Comparison of ENCODE assay signal across 8 cellular contexts in the genomic region with DNA sequence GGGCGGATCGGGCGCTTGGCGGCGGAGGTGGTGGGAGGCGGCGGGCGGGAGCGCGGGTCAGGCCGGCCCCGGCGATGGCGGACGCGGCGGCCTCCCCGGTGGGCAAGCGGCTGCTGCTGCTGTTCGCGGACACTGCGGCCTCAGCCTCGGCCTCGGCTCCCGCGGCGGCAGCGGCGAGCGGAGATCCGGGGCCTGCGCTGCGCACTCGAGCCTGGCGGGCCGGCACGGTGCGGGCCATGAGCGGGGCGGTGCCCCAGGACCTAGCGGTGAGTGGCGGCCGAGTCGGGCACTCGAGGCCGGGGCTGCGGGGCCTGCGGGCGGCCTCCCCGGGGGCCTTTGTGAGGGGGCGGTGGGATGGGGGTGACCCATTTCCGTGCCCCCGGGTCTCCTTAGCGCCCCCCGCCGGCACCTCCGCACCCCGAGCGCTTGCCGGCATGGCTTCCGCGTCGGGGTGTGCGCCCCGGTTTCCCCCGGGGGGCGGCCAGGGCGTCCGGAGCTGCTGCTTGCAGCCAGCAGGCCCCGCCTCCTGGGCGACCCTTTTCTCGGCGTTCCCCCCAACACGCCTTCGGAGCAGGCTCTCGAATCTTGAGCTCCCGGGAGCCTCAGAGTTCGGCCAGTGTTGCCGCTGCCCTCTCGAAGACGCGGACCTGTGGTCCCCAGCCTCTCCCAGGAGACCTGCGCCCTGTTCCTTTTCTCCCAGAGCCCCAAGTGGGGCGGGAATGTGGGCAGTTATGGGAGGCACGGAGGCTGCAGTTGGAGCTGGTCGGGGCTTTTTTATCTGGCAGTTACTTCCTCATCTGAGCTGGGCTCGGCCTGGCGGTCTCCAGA. TPM values are rescaled to one million over a fixed set of nuclear protein-coding genes. Genes with fewer than 3 reads are reported as not detected.
A peak's percentile ranks its signal among the peaks of the same experiment; 100 is the strongest.
DNase-seq lines count a peak whose midpoint lies in the region; ATAC-seq and TF ChIP-seq lines count a peak whose summit lies in the region.

No MANE protein-coding gene starts in this region.

- H3K4me1 ChIP-seq in CD4-positive, alpha-beta memory T cell (ENCODE audit: insufficient read depth, low read length): peaks cover 38% of the 10 kb centered on the region

- intact Hi-C loops in CD4-positive, alpha-beta memory T cell (cut with micrococcal nuclease): loop anchor here (1.0 to 10.0 kb wide), 8 partner anchors 16 to 599 kb away; a partner anchor contains a TSS
- intact Hi-C loops in cardiac septum (cut with DNase I): loop anchor here (2.0 kb wide), 1 partner anchor 14 kb away; a partner anchor contains a TSS
- intact Hi-C loops in posterior vena cava (cut with DNase I): no loop called here

- peak; percentile 49 for ATAC-seq in GM19395 (IDR thresholded peaks at IDR 0.05; ENCODE audit: unreplicated experiment)
- ATAC-seq in HG03558 (IDR thresholded peaks at IDR 0.05; ENCODE audit: extremely low read depth, unreplicated experiment): peak; percentile 13
- ATAC-seq in SK-N-SH treated with all-trans-retinoic acid at 6 μM for 48 hours: peak; percentile 66
- ATAC-seq in activated naive CD4-positive, alpha-beta T cell treated with anti-CD3 and anti-CD28 coated beads, Interleukin-2, amount 50 U/mL, for 72 hours: peak; percentile 47 to 60

- no peaks in the 10 kb centered on the region for H3K36me3 ChIP-seq in CD4-positive, alpha-beta memory T cell (ENCODE audit: insufficient read depth, low read length)

- POLR2A ChIA-PET in CD4-positive, alpha-beta memory T cell (lab: Charles Lee; ENCODE audit: partially characterized antibody): interaction anchor here (0.7 to 8.0 kb wide), 18 partner anchors 9 to 941 kb away, joined by 3 to 261 read pairs (median 4); a partner anchor contains a TSS

- peaks cover 0 to 1% of the 10 kb centered on the region in 2 donors for H3K27me3 Mint-ChIP-seq in CD4-positive, alpha-beta memory T cell

- peak overlapping the region; percentile 89 for H3K27ac ChIP-seq in CD4-positive, alpha-beta memory T cell (ENCODE audit: low read depth, low read length)

- H3K4me3 Mint-ChIP-seq in CD4-positive, alpha-beta memory T cell: peak overlapping the region; percentile 93 to 98 (median 96)

- peaks cover 0 to 7% (median 0%) of the 10 kb centered on the region in 8 donors for H3K9me3 Mint-ChIP-seq in CD4-positive, alpha-beta memory T cell
- H3K9me3 Mint-ChIP-seq in activated naive CD4-positive, alpha-beta T cell treated with anti-CD3 and anti-CD28 coated beads, Interleukin-2, amount 50 U/mL, for 72 hours: peaks cover 7% of the 10 kb centered on the region in 2 donors

- peaks cover 31 to 54% (median 43%) of the 10 kb centered on the region in 4 donors for H3K4me1 Mint-ChIP-seq in CD4-positive, alpha-beta memory T cell

- no peaks in the 10 kb centered on the region for H3K27me3 ChIP-seq in CD4-positive, alpha-beta memory T cell (ENCODE audit: insufficient read depth, low read length)

- peak overlapping the region; percentile 95 to 99 (median 97) for H3K27ac Mint-ChIP-seq in CD4-positive, alpha-beta memory T cell
- H3K27ac Mint-ChIP-seq in activated naive CD4-positive, alpha-beta T cell treated with anti-CD3 and anti-CD28 coated beads, Interleukin-2, amount 50 U/mL, for 72 hours: peak overlapping the region; percentile 89 to 99

- H3K36me3 Mint-ChIP-seq in CD4-positive, alpha-beta memory T cell: peaks cover 7 to 21% of the 10 kb centered on the region in 2 donors
- peaks cover 10 to 11% of the 10 kb centered on the region in 2 donors for H3K36me3 Mint-ChIP-seq in activated naive CD4-positive, alpha-beta T cell treated with anti-CD3 and anti-CD28 coated beads, Interleukin-2, amount 50 U/mL, for 72 hours

- H3K9me3 ChIP-seq in CD4-positive, alpha-beta memory T cell (ENCODE audit: control insufficient read depth in 1 of 2, low read length in 2 of 2): peaks cover 0 to 7% of the 10 kb centered on the region in 2 donors

- DNase-seq in CD4-positive, alpha-beta memory T cell: peak; percentile 77 to 80 (median 77)
- peak; percentile 71 to 79 for DNase-seq in activated naive CD4-positive, alpha-beta T cell treated with anti-CD3 and anti-CD28 coated beads, Interleukin-2, amount 50 U/mL, for 72 hours (ENCODE audit: low spot score in 2 of 2)
- DNase-seq in cardiac septum (ENCODE audit: low spot score) (peak; percentile 87), posterior vena cava (ENCODE audit: low spot score) (peak; percentile 87), ureter (ENCODE audit: low spot score) (peak; percentile 67)

- peak overlapping the region; percentile 82 to 96 for H3K4me3 ChIP-seq in CD4-positive, alpha-beta memory T cell (ENCODE audit: low read length in 2 of 2)

- CTCF ChIA-PET in CD4-positive, alpha-beta memory T cell (lab: Charles Lee; ENCODE audit: partially characterized antibody): interaction anchor here (0.7 to 9.2 kb wide), 30 partner anchors 9 to 223 kb away, joined by 3 to 314 read pairs (median 5); a partner anchor contains a TSS

TF ChIP-seq in SK-N-SH treated with all-trans-retinoic acid at 6 μM for 48 hours, 23 proteins besides CTCF, POLR2A, EP300 and RAD21 (continues in another document):
- TF ChIP-seq ZNF8 (CRISPR knock-in tag; IDR thresholded peaks at IDR 0.05): no peak
- no peak for TF ChIP-seq BACH2 (CRISPR knock-in tag; IDR thresholded peaks at IDR 0.05; ENCODE audit: borderline replicate concordance)
- TF ChIP-seq ARNTL (CRISPR knock-in tag; IDR thresholded peaks at IDR 0.05; ENCODE audit: borderline replicate concordance, low read depth): no peak
- TF ChIP-seq, protein P1, sequence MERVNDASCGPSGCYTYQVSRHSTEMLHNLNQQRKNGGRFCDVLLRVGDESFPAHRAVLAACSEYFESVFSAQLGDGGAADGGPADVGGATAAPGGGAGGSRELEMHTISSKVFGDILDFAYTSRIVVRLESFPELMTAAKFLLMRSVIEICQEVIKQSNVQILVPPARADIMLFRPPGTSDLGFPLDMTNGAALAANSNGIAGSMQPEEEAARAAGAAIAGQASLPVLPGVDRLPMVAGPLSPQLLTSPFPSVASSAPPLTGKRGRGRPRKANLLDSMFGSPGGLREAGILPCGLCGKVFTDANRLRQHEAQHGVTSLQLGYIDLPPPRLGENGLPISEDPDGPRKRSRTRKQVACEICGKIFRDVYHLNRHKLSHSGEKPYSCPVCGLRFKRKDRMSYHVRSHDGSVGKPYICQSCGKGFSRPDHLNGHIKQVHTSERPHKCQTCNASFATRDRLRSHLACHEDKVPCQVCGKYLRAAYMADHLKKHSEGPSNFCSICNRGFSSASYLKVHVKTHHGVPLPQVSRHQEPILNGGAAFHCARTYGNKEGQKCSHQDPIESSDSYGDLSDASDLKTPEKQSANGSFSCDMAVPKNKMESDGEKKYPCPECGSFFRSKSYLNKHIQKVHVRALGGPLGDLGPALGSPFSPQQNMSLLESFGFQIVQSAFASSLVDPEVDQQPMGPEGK (CRISPR knock-in tag; IDR thresholded peaks at IDR 0.05; ENCODE audit: borderline replicate concordance): no peak
- TF ChIP-seq ESRRG (CRISPR knock-in tag; IDR thresholded peaks at IDR 0.05): no peak
- TF ChIP-seq, protein P2, sequence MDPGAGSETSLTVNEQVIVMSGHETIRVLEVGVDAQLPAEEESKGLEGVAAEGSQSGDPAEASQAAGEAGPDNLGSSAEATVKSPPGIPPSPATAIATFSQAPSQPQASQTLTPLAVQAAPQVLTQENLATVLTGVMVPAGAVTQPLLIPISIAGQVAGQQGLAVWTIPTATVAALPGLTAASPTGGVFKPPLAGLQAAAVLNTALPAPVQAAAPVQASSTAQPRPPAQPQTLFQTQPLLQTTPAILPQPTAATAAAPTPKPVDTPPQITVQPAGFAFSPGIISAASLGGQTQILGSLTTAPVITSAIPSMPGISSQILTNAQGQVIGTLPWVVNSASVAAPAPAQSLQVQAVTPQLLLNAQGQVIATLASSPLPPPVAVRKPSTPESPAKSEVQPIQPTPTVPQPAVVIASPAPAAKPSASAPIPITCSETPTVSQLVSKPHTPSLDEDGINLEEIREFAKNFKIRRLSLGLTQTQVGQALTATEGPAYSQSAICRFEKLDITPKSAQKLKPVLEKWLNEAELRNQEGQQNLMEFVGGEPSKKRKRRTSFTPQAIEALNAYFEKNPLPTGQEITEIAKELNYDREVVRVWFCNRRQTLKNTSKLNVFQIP (CRISPR knock-in tag; IDR thresholded peaks at IDR 0.05; ENCODE audit: borderline replicate concordance, low read depth): no peak
- TF ChIP-seq ZC3H10 (CRISPR knock-in tag; IDR thresholded peaks at IDR 0.05): no peak
- TF ChIP-seq PPARA (CRISPR knock-in tag; IDR thresholded peaks at IDR 0.05; ENCODE audit: borderline replicate concordance): no peak
- TF ChIP-seq, protein P3, sequence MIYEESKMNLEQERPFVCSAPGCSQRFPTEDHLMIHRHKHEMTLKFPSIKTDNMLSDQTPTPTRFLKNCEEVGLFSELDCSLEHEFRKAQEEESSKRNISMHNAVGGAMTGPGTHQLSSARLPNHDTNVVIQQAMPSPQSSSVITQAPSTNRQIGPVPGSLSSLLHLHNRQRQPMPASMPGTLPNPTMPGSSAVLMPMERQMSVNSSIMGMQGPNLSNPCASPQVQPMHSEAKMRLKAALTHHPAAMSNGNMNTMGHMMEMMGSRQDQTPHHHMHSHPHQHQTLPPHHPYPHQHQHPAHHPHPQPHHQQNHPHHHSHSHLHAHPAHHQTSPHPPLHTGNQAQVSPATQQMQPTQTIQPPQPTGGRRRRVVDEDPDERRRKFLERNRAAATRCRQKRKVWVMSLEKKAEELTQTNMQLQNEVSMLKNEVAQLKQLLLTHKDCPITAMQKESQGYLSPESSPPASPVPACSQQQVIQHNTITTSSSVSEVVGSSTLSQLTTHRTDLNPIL (CRISPR knock-in tag; IDR thresholded peaks at IDR 0.05; ENCODE audit: low read depth): no peak
- TF ChIP-seq CSDC2 (CRISPR knock-in tag; IDR thresholded peaks at IDR 0.05): no peak
- no peak for TF ChIP-seq ZNF70 (CRISPR knock-in tag; IDR thresholded peaks at IDR 0.05)
- no peak for TF ChIP-seq ZFP30 (CRISPR knock-in tag; IDR thresholded peaks at IDR 0.05)
- TF ChIP-seq SNAI2 (CRISPR knock-in tag; IDR thresholded peaks at IDR 0.05): no peak

RNA-seq across cellular contexts. Expression of a gene that starts 0.5 kb away (rescaled TPM):
- 10 to 100 TPM; 84.7 to 85.6 TPM for total RNA-seq in CD4-positive, alpha-beta memory T cell
- polyA plus RNA-seq in CD4-positive, alpha-beta memory T cell: 10 to 100 TPM in 1 of 2 donors, 1 to 10 TPM in 1; 4.1 to 16.7 TPM
- total RNA-seq in activated naive CD4-positive, alpha-beta T cell treated with anti-CD3 and anti-CD28 coated beads, Interleukin-2, amount 50 U/mL, for 72 hours: 10 to 100 TPM; 40.5 to 54.6 TPM
- 48.5 TPM for total RNA-seq in cardiac septum
- total RNA-seq in posterior vena cava: 10 to 100 TPM; 49.7 to 54.5 TPM
- 79.8 TPM for total RNA-seq in ureter

RNA-seq across cellular contexts. Expression of a gene that starts 14.9 kb away (rescaled TPM):
- 10 to 100 TPM; 19.3 to 20.4 TPM for total RNA-seq in CD4-positive, alpha-beta memory T cell
- polyA plus RNA-seq in CD4-positive, alpha-beta memory T cell: 10 to 100 TPM; 17.2 to 18.9 TPM
- total RNA-seq in activated naive CD4-positive, alpha-beta T cell treated with anti-CD3 and anti-CD28 coated beads, Interleukin-2, amount 50 U/mL, for 72 hours: 10 to 100 TPM; 31.7 to 48.4 TPM
- total RNA-seq in cardiac septum (23.8 TPM), posterior vena cava (10 to 100 TPM; 18.7 to 20.7 TPM), ureter (15.6 TPM)

RNA-seq across cellular contexts. Expression of a gene that starts 21.3 kb away (rescaled TPM):
- total RNA-seq in CD4-positive, alpha-beta memory T cell: not detected
- polyA plus RNA-seq in CD4-positive, alpha-beta memory T cell: not detected
- total RNA-seq in activated naive CD4-positive, alpha-beta T cell treated with anti-CD3 and anti-CD28 coated beads, Interleukin-2, amount 50 U/mL, for 72 hours: 10 to 100 TPM; 19.1 to 30.5 TPM
- total RNA-seq in cardiac septum (0.19 TPM), posterior vena cava (not detected), ureter (not detected)

Comparison
In these comparisons a context has a peak if more than half of its experiments do, and no peak if none do; other contexts are left out.
1. Peak in every context shown above with its lines: DNase-seq, ATAC-seq, H3K4me3 ChIP-seq and H3K27ac ChIP-seq.
2. ATAC-seq: peak in every context shown above with its lines; median percentile 66 in SK-N-SH treated with all-trans-retinoic acid at 6 μM for 48 hours; 54 in activated naive CD4-positive, alpha-beta T cell treated with anti-CD3 and anti-CD28 coated beads, Interleukin-2, amount 50 U/mL, for 72 hours; 49 in GM19395; 13 in HG03558.
3. RNA of a gene that starts 21.3 kb away (total RNA-seq): 19.1 to 30.5 TPM in activated naive CD4-positive, alpha-beta T cell treated with anti-CD3 and anti-CD28 coated beads, Interleukin-2, amount 50 U/mL, for 72 hours; 0.19 TPM in cardiac septum (single experiment), not detected in CD4-positive, alpha-beta memory T cell, not detected in ureter (single experiment) and not detected in posterior vena cava; every median in the first group is over 10 times any median in the second.
4. intact Hi-C loops: an anchor here in CD4-positive, alpha-beta memory T cell (1.0 to 10.0 kb wide) and cardiac septum (2.0 kb wide); none called in posterior vena cava.